15 cellular contexts compared by ENCODE assay signal in genomic region chr21:29335720-29336119, GRCh38. TPM values are rescaled to one million over a fixed set of nuclear protein-coding genes. Genes with fewer than 3 reads are reported as not detected.
DNase-seq lines count a peak whose midpoint lies in the region; ATAC-seq and TF ChIP-seq lines count a peak whose summit lies in the region.
"Had no signal": no experiment of that assay in that cellular context is flagged by ENCODE, and none has a peak within 500 bp of the region (broad histone marks: within the 10 kb centered on the region; RNA-seq: fewer than 3 reads in every experiment).

No MANE protein-coding gene starts in this region.

- no peak for ATAC-seq in GM19328 (IDR thresholded peaks at IDR 0.05; ENCODE audit: unreplicated experiment)

- no peak overlapping the region for H3K27ac ChIP-seq in A673 (ENCODE audit: low read depth, low read length, poor library complexity, severe bottlenecking)
- H3K27ac ChIP-seq in GM23248: peak overlapping the region; percentile 76
- H3K27ac ChIP-seq in VCaP: no peak overlapping the region
- H3K27ac ChIP-seq: lower lobe of right lung, parathyroid adenoma had no signal

- in situ Hi-C loops in GM23248 (cut with MboI): no loop called here

- no TSS peak for BruUV-seq in A673 (replicated peaks; lab: Mats Ljungman, UMichigan)

- peaks cover 99% of the 10 kb centered on the region for H3K79me2 ChIP-seq in GM23248 (ENCODE audit: insufficient read depth)
- H3K79me2 ChIP-seq: parathyroid adenoma had no signal

- no peaks in the 10 kb centered on the region for H4K20me1 ChIP-seq in GM23248 (ENCODE audit: insufficient read depth)

- intact Hi-C loops in A673 (cut with micrococcal nuclease; ENCODE audit: unreplicated experiment): no loop called here

- WGBS in GM23248 (ENCODE audit: low coverage in 1 of 2, low lambda C conversion rate in 2 of 2, missing lambda C conversion rate in 2 of 2), 2 experiments: 44 to 46% methylated on average over 3 of the region's 3 CpGs

- H3K27me3 ChIP-seq in A673 (replicated peaks; ENCODE audit: insufficient read depth, low read depth, low read length, poor library complexity) (no peaks in the 10 kb centered on the region), GM23248 (replicated peaks; ENCODE audit: insufficient read depth) (no peaks in the 10 kb centered on the region)

- DNase-seq in A673 (ENCODE audit: low spot score) (peak; percentile 15), GM23248 (peak; percentile 73), fibroblast of pulmonary artery (ENCODE audit: low read depth) (peak; percentile 49), mucosa of gallbladder (ENCODE audit: low spot score) (no peak), SHP77 treated with DMSO at 0.1 percent for 48 hours (lab: John Stamatoyannopoulos, UW) (no peak)
- DNase-seq in effector CD8-positive, alpha-beta T cell (lab: John Stamatoyannopoulos, UW): no peak
- DNase-seq: DMS53; hypothalamus; lower lobe of right lung; NCI-H510A treated with DMSO at 0.1 percent for 48 hours; SHP77; stimulated activated naive CD4-positive, alpha-beta T cell had no signal

- H3K4me1 ChIP-seq in A673 (ENCODE audit: insufficient read depth, low read length, poor library complexity, severe bottlenecking) (peaks cover 28% of the 10 kb centered on the region), GM23248 (ENCODE audit: insufficient read depth) (peaks cover 65% of the 10 kb centered on the region)
- H3K4me1 ChIP-seq: parathyroid adenoma had no signal

- H3K4me2 ChIP-seq in GM23248 (ENCODE audit: unreplicated experiment): peak overlapping the region; percentile 45

- H3K36me3 ChIP-seq in A673 (ENCODE audit: insufficient read depth, low read length, poor library complexity, severe bottlenecking): peaks cover 10% of the 10 kb centered on the region
- peaks cover 13% of the 10 kb centered on the region for H3K36me3 ChIP-seq in GM23248 (ENCODE audit: low read depth)

- CTCF ChIA-PET in A673 (lab: Charles Lee): no interaction called here

- H3K9me2 ChIP-seq in GM23248 (ENCODE audit: insufficient read depth): no peaks in the 10 kb centered on the region

- H3K9me3 ChIP-seq in A673 (ENCODE audit: low read depth, low read length, poor library complexity, severe bottlenecking) (no peaks in the 10 kb centered on the region), GM23248 (ENCODE audit: low read depth) (no peaks in the 10 kb centered on the region)
- H3K9me3 ChIP-seq: lower lobe of right lung had no signal

- peak overlapping the region; percentile 30 for H3K9ac ChIP-seq in GM23248
- H3K9ac ChIP-seq: parathyroid adenoma had no signal

- H3F3A ChIP-seq in GM23248 (ENCODE audit: insufficient read depth): peaks cover 67% of the 10 kb centered on the region

- TF ChIP-seq CTCF in A673 (conservative IDR thresholded peaks at IDR 0.05; ENCODE audit: low read depth, low read length) (0 out of 2 replicates have a peak, but pooled peaks have one; percentile 21), VCaP (conservative IDR thresholded peaks at IDR 0.05) (peak; percentile 26; the same call in 1 of the 2 replicates), fibroblast of pulmonary artery (IDR thresholded peaks at IDR 0.05; ENCODE audit: low read length, missing control alignments) (no peak)

- H2AFZ ChIP-seq in GM23248: no peak overlapping the region
- H2AFZ ChIP-seq: parathyroid adenoma had no signal

- POLR2A ChIA-PET in A673 (lab: Charles Lee; ENCODE audit: low non-redundant PET): no interaction called here

- H3K4me3 ChIP-seq in A673 (ENCODE audit: low read depth, low read length, poor library complexity, severe bottlenecking) (no peak overlapping the region), GM23248 (peak overlapping the region; percentile 2; the same call in 1 of the 2 replicates), fibroblast of pulmonary artery (replicated peaks; ENCODE audit: low read depth, low read length) (no peak overlapping the region)
- H3K4me3 ChIP-seq: lower lobe of right lung had no signal

RNA-seq across cellular contexts. Expression of gene BACH1, which starts 37.0 kb away (rescaled TPM):
- total RNA-seq in A673 (2021) (99.5 and 103 TPM in 2 replicates), mucosa of gallbladder (50.0 TPM)
- total RNA-seq in GM23248 (2014; rRNA removed; shearing (Covaris generic)): 52.4 and 52.7 TPM in 2 replicates
- 22.9 and 23.9 TPM in 2 replicates for polyA plus RNA-seq in GM23248 (2016; fragmentation: Nextera tagmentation; extraction: Ambion mirVana)

Comparison
In these comparisons a context has a peak if more than half of its experiments do, and no peak if none do; other contexts are left out.
1. DNase-seq: peak in A673 (single experiment), GM23248 (single experiment) and fibroblast of pulmonary artery (single experiment); none in effector CD8-positive, alpha-beta T cell (single experiment), mucosa of gallbladder (single experiment) and SHP77 treated with DMSO at 0.1 percent for 48 hours (single experiment).